In genomic region chr1:99673285-99673684, GRCh38 we compare ENCODE assay signal across 23 cellular contexts. TPM values are rescaled to one million over a fixed set of nuclear protein-coding genes. Genes with fewer than 3 reads are reported as not detected.
"Had no signal": no experiment of that assay in that cellular context is flagged by ENCODE, and none has a peak within 500 bp of the region (broad histone marks: within the 10 kb centered on the region; RNA-seq: fewer than 3 reads in every experiment).

No MANE protein-coding gene starts in this region.

- H3K27me3 ChIP-seq: esophagus muscularis mucosa, neural progenitor cell, right lobe of liver, stomach, testis had no signal

- H2AFZ ChIP-seq: neural progenitor cell had no signal

- DNase-seq: activated CD4-positive, alpha-beta T cell treated with anti-CD3 and anti-CD28 coated beads, Interleukin-2, amount 10 ng/mL, durations not matched to agents 7 days and 5 days; activated CD4-positive, CD25-positive, alpha-beta regulatory T cell; activated CD8-positive, alpha-beta memory T cell treated with anti-CD3 and anti-CD28 coated beads, Interleukin-2, amount 50 U/mL, for 4 hours; activated naive CD4-positive, alpha-beta T cell treated with anti-CD3 and anti-CD28 coated beads for 36 hours; activated T-cell treated with anti-CD3 and anti-CD28 coated beads, Interleukin-2, amount 50 U/mL, for 4 hours; aorta; effector CD4-positive, alpha-beta T cell; kidney; mammary epithelial cell; mucosa of descending colon; naive thymus-derived CD4-positive, alpha-beta T cell; right lobe of liver; stimulated activated CD4-positive, alpha-beta T cell treated with anti-CD3 and anti-CD28 coated beads, Interleukin-4, amount 100 ng/mL, for 24 hours; stomach; T1000; testis had no signal

- H3K4me1 ChIP-seq: prostate gland had no signal

- H3K27ac ChIP-seq: coronary artery, neural progenitor cell, prostate gland, stomach had no signal

- H3K9ac ChIP-seq: neural progenitor cell had no signal

- H3K9me3 ChIP-seq: esophagus muscularis mucosa, mucosa of descending colon, prostate gland, right lobe of liver, stomach, testis had no signal

- H3K4me2 ChIP-seq: neural progenitor cell, smooth muscle cell had no signal

- H3K4me3 ChIP-seq: coronary artery, esophagus muscularis mucosa, mucosa of descending colon, neural progenitor cell, prostate gland, smooth muscle cell, stomach, testis had no signal

- ATAC-seq: activated T-cell treated with anti-CD3 and anti-CD28 coated beads, Interleukin-2, amount 50 U/mL, for 4 hours; mucosa of descending colon; naive thymus-derived CD4-positive, alpha-beta T cell; stimulated activated effector memory CD8-positive, alpha-beta T cell treated with anti-CD3 and anti-CD28 coated beads, Interleukin-12 subunit alpha, Interleukin-12 subunit beta, amount 100 ng/mL, for 72 hours had no signal

- H3K36me3 ChIP-seq: neural progenitor cell, prostate gland, stomach had no signal

RNA-seq across cellular contexts. Expression of gene PALMD, which starts 27.4 kb away (rescaled TPM):
- total RNA-seq: activated CD4-positive, alpha-beta T cell treated with anti-CD3 and anti-CD28 coated beads, Interleukin-2, amount 10 ng/mL, durations not matched to agents 7 days and 5 days; activated naive CD4-positive, alpha-beta T cell treated with anti-CD3 and anti-CD28 coated beads for 36 hours; activated T-cell treated with anti-CD3 and anti-CD28 coated beads, Interleukin-2, amount 50 U/mL, for 4 hours; naive thymus-derived CD4-positive, alpha-beta T cell; T-helper 1 cell treated with Interleukin-12 subunit alpha and Interleukin-12 subunit beta and Interleukin-4 antibody, amounts not matched to agents 30 ng/mL and 1 ng/mL, for 36 hours had no signal
- polyA plus RNA-seq: naive thymus-derived CD4-positive, alpha-beta T cell had no signal
